In genomic region chr7:44853391-44853790, GRCh38 we compare ENCODE assay signal across 18 cellular contexts. TPM values are rescaled to one million over a fixed set of nuclear protein-coding genes. Genes with fewer than 3 reads are reported as not detected.
DNase-seq lines count a peak whose midpoint lies in the region; ATAC-seq, FAIRE-seq and TF ChIP-seq lines count a peak whose summit lies in the region.
"Had no signal": no experiment of that assay in that cellular context is flagged by ENCODE, and none has a peak within 500 bp of the region (broad histone marks: within the 10 kb centered on the region; RNA-seq: fewer than 3 reads in every experiment).

No MANE protein-coding gene starts in this region.

- peaks cover 14% of the 10 kb centered on the region for H3K36me3 Mint-ChIP-seq in stimulated activated effector memory CD8-positive, alpha-beta T cell treated with anti-CD3 and anti-CD28 coated beads, Interleukin-12 subunit alpha, Interleukin-12 subunit beta, amount 100 ng/mL, for 72 hours

- H3K4me2 ChIP-seq in HepG2 (ENCODE audit: low read depth, low read length) (no peak overlapping the region), mammary epithelial cell (ENCODE audit: insufficient read depth, low read depth, low read length) (no peak overlapping the region)
- H3K4me2 ChIP-seq: GM23338 had no signal

- no peak for TF ChIP-seq EP300 in HepG2 (IDR thresholded peaks at IDR 0.05; ENCODE audit: low read depth in 2 of 2, low read length in 2 of 2)
- no peak for TF ChIP-seq EP300 in HepG2 (CRISPR knock-in tag; IDR thresholded peaks at IDR 0.05; ENCODE audit: borderline replicate concordance)
- TF ChIP-seq EP300 in gastroesophageal sphincter (IDR thresholded peaks at IDR 0.05): no peak

- no peak overlapping the region for H3K4me3 Mint-ChIP-seq in stimulated activated effector memory CD8-positive, alpha-beta T cell treated with anti-CD3 and anti-CD28 coated beads, Interleukin-12 subunit alpha, Interleukin-12 subunit beta, amount 100 ng/mL, for 72 hours
- H3K4me3 Mint-ChIP-seq: B cell; GM23338; T-helper 1 cell treated with Interleukin-12 subunit alpha and Interleukin-12 subunit beta and Interleukin-4 antibody, amounts not matched to agents 30 μg/mL and 1 μg/mL, for 36 hours had no signal

- H3K9me3 ChIP-seq in HepG2 (ENCODE audit: low read length) (no peaks in the 10 kb centered on the region), right lobe of liver (no peaks in the 10 kb centered on the region), mammary epithelial cell (replicated peaks; ENCODE audit: insufficient read depth, low read length) (no peaks in the 10 kb centered on the region), aorta (ENCODE audit: control insufficient read depth, low read length) (no peaks in the 10 kb centered on the region), gastroesophageal sphincter (no peaks in the 10 kb centered on the region)
- H3K9me3 ChIP-seq: neutrophil, thyroid gland had no signal

- H3K27ac Mint-ChIP-seq in stimulated activated effector memory CD8-positive, alpha-beta T cell treated with anti-CD3 and anti-CD28 coated beads, Interleukin-12 subunit alpha, Interleukin-12 subunit beta, amount 100 ng/mL, for 72 hours: no peak overlapping the region
- H3K27ac Mint-ChIP-seq: B cell; GM23338; T-helper 1 cell treated with Interleukin-12 subunit alpha and Interleukin-12 subunit beta and Interleukin-4 antibody, amounts not matched to agents 30 μg/mL and 1 μg/mL, for 36 hours had no signal

- no peaks in the 10 kb centered on the region for H3K36me3 ChIP-seq in HepG2 (replicated peaks in 1 of 2; ENCODE audit: control insufficient read depth in 1 of 2, insufficient read depth in 2 of 2, low read length in 2 of 2)
- H3K36me3 ChIP-seq in right lobe of liver: no peaks in the 10 kb centered on the region
- no peaks in the 10 kb centered on the region for H3K36me3 ChIP-seq in mammary epithelial cell (ENCODE audit: insufficient read depth, low read length)
- H3K36me3 ChIP-seq in aorta (ENCODE audit: control insufficient read depth in 1 of 2, insufficient read depth in 2 of 2, low read length in 1 of 2): no peaks in the 10 kb centered on the region
- no peaks in the 10 kb centered on the region for H3K36me3 ChIP-seq in gastroesophageal sphincter
- H3K36me3 ChIP-seq: neutrophil, thyroid gland had no signal

- dilution Hi-C loops in mammary epithelial cell (cut with HindIII; ENCODE audit: low sequenced_read_pairs): no loop called here

- CTCF ChIA-PET in HepG2 (lab: Yijun Ruan, JAX; ENCODE audit: low intra/inter-chr PET ratio, low total read pairs): no interaction called here
- CTCF ChIA-PET in mammary epithelial cell (lab: Charles Lee; ENCODE audit: low non-redundant PET): no interaction called here

- H3K79me2 ChIP-seq in HepG2 (ENCODE audit: insufficient read depth, low read length) (no peaks in the 10 kb centered on the region), mammary epithelial cell (ENCODE audit: insufficient read depth, low read length) (no peaks in the 10 kb centered on the region)

- peaks cover 14% of the 10 kb centered on the region for H3K4me1 ChIP-seq in HepG2 (ENCODE audit: insufficient read depth, low read length)
- H3K4me1 ChIP-seq in right lobe of liver: no peaks in the 10 kb centered on the region
- H3K4me1 ChIP-seq in mammary epithelial cell (ENCODE audit: insufficient read depth, low read length): peaks cover 9% of the 10 kb centered on the region
- no peaks in the 10 kb centered on the region for H3K4me1 ChIP-seq in aorta (ENCODE audit: control insufficient read depth in 1 of 2, insufficient read depth in 2 of 2, low read length in 2 of 2)
- peaks cover 0 to 18% (median 0%) of the 10 kb centered on the region in 3 donors for H3K4me1 ChIP-seq in gastroesophageal sphincter

- ATAC-seq in HepG2: no peak
- no peak for ATAC-seq in right lobe of liver
- ATAC-seq in stimulated activated effector memory CD8-positive, alpha-beta T cell treated with anti-CD3 and anti-CD28 coated beads, Interleukin-12 subunit alpha, Interleukin-12 subunit beta, amount 100 ng/mL, for 72 hours: peak; percentile 80
- no peak for ATAC-seq in aorta (ENCODE audit: low FRiP score)
- no peak for ATAC-seq in gastroesophageal sphincter
- ATAC-seq: GM23338 had no signal

- FAIRE-seq in HepG2 (lab: Jason Lieb, UNC): no peak
- FAIRE-seq: D721Med had no signal

- WGBS in HepG2 (ENCODE audit: low lambda C conversion rate): 47% methylated on average over 3 of the region's 3 CpGs
- WGBS in right lobe of liver (ENCODE audit: insufficient coverage, low coverage, low lambda C conversion rate, missing lambda C conversion rate): 63% methylated on average over 1 of the region's 3 CpGs
- 78% methylated on average over 3 of the region's 3 CpGs for WGBS in mammary epithelial cell (ENCODE audit: low coverage, missing lambda C conversion rate)
- WGBS in lower leg skin, 2 donors: 90 to 91% methylated on average over 3 of the region's 3 CpGs
- WGBS in aorta, 2 donors: 79 to 84% methylated on average over 3 of the region's 3 CpGs
- WGBS in gastroesophageal sphincter (ENCODE audit: low coverage in 1 of 2), 2 donors: 80 to 92% methylated on average over 1 to 2 of the region's 3 CpGs

- TF ChIP-seq POLR2A in HepG2 (IDR thresholded peaks at IDR 0.05; ENCODE audit: insufficient read depth in 1 of 2, low read depth in 2 of 2, low read length in 2 of 2): no peak
- TF ChIP-seq POLR2A in right lobe of liver (IDR thresholded peaks at IDR 0.05): no peak
- TF ChIP-seq POLR2A in lower leg skin (IDR thresholded peaks at IDR 0.05): no peak
- TF ChIP-seq POLR2A in gastroesophageal sphincter (IDR thresholded peaks at IDR 0.05): no peak

- H3K9me3 Mint-ChIP-seq in stimulated activated effector memory CD8-positive, alpha-beta T cell treated with anti-CD3 and anti-CD28 coated beads, Interleukin-12 subunit alpha, Interleukin-12 subunit beta, amount 100 ng/mL, for 72 hours: no peaks in the 10 kb centered on the region
- H3K9me3 Mint-ChIP-seq: GM23338; T-helper 1 cell treated with Interleukin-12 subunit alpha and Interleukin-12 subunit beta and Interleukin-4 antibody, amounts not matched to agents 30 μg/mL and 1 μg/mL, for 36 hours had no signal

- H3K27me3 ChIP-seq in HepG2 (ENCODE audit: control insufficient read depth in 1 of 2, insufficient read depth in 2 of 2, low read length in 2 of 2) (no peaks in the 10 kb centered on the region), right lobe of liver (no peaks in the 10 kb centered on the region), mammary epithelial cell (ENCODE audit: insufficient read depth, low read length) (no peaks in the 10 kb centered on the region), aorta (ENCODE audit: control insufficient read depth in 1 of 2, insufficient read depth in 2 of 2, low read length in 1 of 2) (no peaks in the 10 kb centered on the region), gastroesophageal sphincter (no peaks in the 10 kb centered on the region)
- H3K27me3 ChIP-seq: neutrophil, thyroid gland had no signal

- in situ Hi-C loops in HepG2 (cut with HindIII; ENCODE audit: extremely low pct_ligation_motif_present, low pct_unique_long_range_greater_than_20kb) (loop anchor here (10.0 kb wide), 1 partner anchor 281 kb away; no protein-coding TSS in a partner anchor), mammary epithelial cell (cut with MboI; ENCODE audit: low sequenced_read_pairs in 2 of 2) (loop anchor here (10.0 kb wide), 1 partner anchor 281 kb away; no protein-coding TSS in a partner anchor)

- no peak overlapping the region for H3K27ac ChIP-seq in HepG2 (ENCODE audit: extremely low read length, insufficient read depth, low read length)
- H3K27ac ChIP-seq in right lobe of liver: no peak overlapping the region
- H3K27ac ChIP-seq in mammary epithelial cell (ENCODE audit: insufficient read depth, low read depth, low read length): no peak overlapping the region
- H3K27ac ChIP-seq in aorta (ENCODE audit: low read depth in 1 of 2, low read length in 2 of 2): no peak overlapping the region
- no peak overlapping the region for H3K27ac ChIP-seq in gastroesophageal sphincter
- H3K27ac ChIP-seq: neutrophil, thyroid gland had no signal

- H3K4me3 ChIP-seq in HepG2 (replicated peaks in 1 of 3; ENCODE audit: insufficient read depth in 1 of 3, low read depth in 2 of 3, low read length in 3 of 3) (no peak overlapping the region), right lobe of liver (no peak overlapping the region), mammary epithelial cell (replicated peaks in 1 of 3; ENCODE audit: insufficient read depth in 1 of 3, low read depth in 2 of 3, low read length in 3 of 3) (no peak overlapping the region), lower leg skin (ENCODE audit: low read depth, poor library complexity, severe bottlenecking) (no peak overlapping the region), aorta (ENCODE audit: low read length in 2 of 2) (no peak overlapping the region), gastroesophageal sphincter (no peak overlapping the region)
- H3K4me3 ChIP-seq: GM23338, thyroid gland had no signal

- no peak for TF ChIP-seq RAD21 in HepG2 (CRISPR knock-in tag; IDR thresholded peaks at IDR 0.05)

- H2AFZ ChIP-seq in HepG2 (ENCODE audit: low read length) (no peak overlapping the region), mammary epithelial cell (ENCODE audit: low read depth, low read length) (no peak overlapping the region)
- H2AFZ ChIP-seq: GM23338 had no signal

- TF ChIP-seq CTCF in HepG2 (CRISPR knock-in tag; IDR thresholded peaks at IDR 0.05): no peak
- TF ChIP-seq CTCF in right lobe of liver (IDR thresholded peaks at IDR 0.05): no peak
- TF ChIP-seq CTCF in mammary epithelial cell (conservative IDR thresholded peaks at IDR 0.05 in 1 of 2, IDR thresholded peaks at IDR 0.05 in 1 of 2; ENCODE audit: extremely low read depth in 1 of 2, insufficient read depth in 1 of 2, low read depth in 1 of 2, low read length in 2 of 2): no peak
- no peak for TF ChIP-seq CTCF in lower leg skin (IDR thresholded peaks at IDR 0.05)
- no peak for TF ChIP-seq CTCF in gastroesophageal sphincter (IDR thresholded peaks at IDR 0.05)

- intact Hi-C loops in HepG2 (cut with micrococcal nuclease; ENCODE audit: unreplicated experiment): no loop called here
- intact Hi-C loops in right lobe of liver (cut with DNase I): loop anchor here (10.0 kb wide), 2 partner anchors 71 to 281 kb away; no protein-coding TSS in a partner anchor
- intact Hi-C loops in mammary epithelial cell (cut with micrococcal nuclease): no loop called here
- intact Hi-C loops in lower leg skin (cut with DNase I; ENCODE audit: low total_unique reads): loop anchor here (10.0 kb wide), 2 partner anchors 71 to 281 kb away; no protein-coding TSS in a partner anchor
- intact Hi-C loops in aorta (cut with DNase I): no loop called here

- BruUV-seq in HepG2 (replicated peaks; lab: Mats Ljungman, UMichigan) (no TSS peak), mammary epithelial cell (replicated peaks; lab: Mats Ljungman, UMichigan) (no TSS peak)

- H3K4me1 Mint-ChIP-seq in stimulated activated effector memory CD8-positive, alpha-beta T cell treated with anti-CD3 and anti-CD28 coated beads, Interleukin-12 subunit alpha, Interleukin-12 subunit beta, amount 100 ng/mL, for 72 hours: peaks cover 16% of the 10 kb centered on the region

- POLR2A ChIA-PET in HepG2 (lab: Yijun Ruan, JAX): no interaction called here

- DNase-seq in HepG2 (ENCODE audit: low spot score) (no peak), right lobe of liver (no peak), NCI-H460 (ENCODE audit: extremely low read depth, low read depth) (peak; percentile 38), mammary epithelial cell (peak; percentile 76), lower leg skin (ENCODE audit: low spot score in 2 of 2) (no peak), aorta (no peak)
- no peak for DNase-seq in stimulated activated effector memory CD8-positive, alpha-beta T cell treated with anti-CD3 and anti-CD28 coated beads, Interleukin-12 subunit alpha, Interleukin-12 subunit beta, amount 100 ng/mL, for 72 hours (ENCODE audit: low spot score in 2 of 2)
- DNase-seq: activated effector memory CD4-positive, alpha-beta T cell treated with Interleukin-2 at 50 U/mL for 16 hours; NCI-H1930; NCI-H446; SIG-M5; thyroid gland had no signal

- H4K20me1 ChIP-seq in HepG2 (ENCODE audit: insufficient read depth, low read length): no peaks in the 10 kb centered on the region
- H4K20me1 ChIP-seq in mammary epithelial cell (ENCODE audit: insufficient read depth, low read length): no peaks in the 10 kb centered on the region

- H3K9ac ChIP-seq in HepG2 (ENCODE audit: insufficient read depth, low read depth, low read length) (no peak overlapping the region), mammary epithelial cell (ENCODE audit: insufficient read depth, low read length) (no peak overlapping the region)

RNA-seq across cellular contexts. Expression of gene H2AZ2, which starts 5.5 kb away (rescaled TPM):
- total RNA-seq in HepG2 (2016; rRNA removed; fragmentation: Illumina TruSeq; extraction: Trizol): 223 and 272 TPM in 2 replicates
- total RNA-seq in HepG2 (2016; cell fraction: cytosol; rRNA removed; fragmentation: Illumina TruSeq; extraction: Trizol; ENCODE audit: low read depth): 109 and 136 TPM in 2 replicates
- total RNA-seq in HepG2 (2016; cell fraction: insoluble cytoplasmic fraction; rRNA removed; fragmentation: Illumina TruSeq; extraction: Trizol): 225 and 261 TPM in 2 replicates
- total RNA-seq in HepG2 (2016; cell fraction: membrane; rRNA removed; fragmentation: Illumina TruSeq; extraction: Trizol): 214 and 217 TPM in 2 replicates
- total RNA-seq in HepG2 (2016; cell fraction: nucleus; rRNA removed; fragmentation: Illumina TruSeq; extraction: Trizol): 118 and 122 TPM in 2 replicates
- 93.2 and 121 TPM in 2 replicates for polyA plus RNA-seq in HepG2 (2011; rRNA removed)
- 110 and 123 TPM in 2 replicates for polyA plus RNA-seq in HepG2 (2011; cell fraction: cytosol; rRNA removed)
- 34.1 and 41.1 TPM in 2 replicates for polyA plus RNA-seq in HepG2 (2011; cell fraction: nucleus; rRNA removed)
- 101 and 124 TPM in 2 replicates for polyA plus RNA-seq in HepG2 (2012)
- 169 and 220 TPM in 2 replicates for polyA plus RNA-seq in HepG2 (2016; cell fraction: cytosol; fragmentation: Illumina TruSeq; extraction: Trizol; ENCODE audit: low read depth)
- 277 and 298 TPM in 2 replicates for polyA plus RNA-seq in HepG2 (2016; cell fraction: insoluble cytoplasmic fraction; fragmentation: Illumina TruSeq; extraction: Trizol; ENCODE audit: low read depth)
- 226 and 259 TPM in 2 replicates for polyA plus RNA-seq in HepG2 (2016; cell fraction: membrane; fragmentation: Illumina TruSeq; extraction: Trizol; ENCODE audit: low read depth)
- polyA plus RNA-seq in HepG2 (2016; cell fraction: nucleus; fragmentation: Illumina TruSeq; extraction: Trizol; ENCODE audit: insufficient read depth, low read depth): 188 and 191 TPM in 2 replicates
- polyA minus RNA-seq in HepG2 (2011; rRNA and poly(A)+ RNA removed; ENCODE audit: low replicate concordance): 67.1 and 192 TPM in 2 replicates
- 42.5 and 43.2 TPM in 2 replicates for polyA minus RNA-seq in HepG2 (2011; cell fraction: cytosol; rRNA and poly(A)+ RNA removed)
- polyA minus RNA-seq in HepG2 (2011; cell fraction: nucleus; rRNA and poly(A)+ RNA removed): 36.7 and 41.4 TPM in 2 replicates
- 10 to 100 TPM; 49.3 to 69.1 (median 60.9) TPM for total RNA-seq in right lobe of liver
- 194 and 220 TPM in 2 replicates for total RNA-seq in NCI-H460 (2014; rRNA removed; shearing (Covaris generic))
- polyA plus RNA-seq in NCI-H460 (2014; cell fraction: nucleus; rRNA removed): 199 and 234 TPM in 2 replicates
- 100 to 1,000 TPM in 1 of 2 donors, 10 to 100 TPM in 1; 48.3 to 116 TPM for total RNA-seq in mammary epithelial cell
- polyA plus RNA-seq in mammary epithelial cell: 142 TPM
- polyA minus RNA-seq in mammary epithelial cell: 91.6 TPM
- 10 to 100 TPM; 62.8 to 83.8 (median 70.1) TPM for total RNA-seq in lower leg skin
- 100 to 1,000 TPM; 129 to 139 TPM for total RNA-seq in aorta
- polyA plus RNA-seq in aorta: 100 to 1,000 TPM in 1 of 2 donors, 10 to 100 TPM in 1; 95.1 to 102 TPM
- 100 to 1,000 TPM; 207 to 242 (median 215) TPM for total RNA-seq in gastroesophageal sphincter

RNA-seq across cellular contexts. Expression of gene PURB, which starts 31.9 kb away (rescaled TPM):
- total RNA-seq in HepG2 (2016; rRNA removed; fragmentation: Illumina TruSeq; extraction: Trizol) (4.3 and 10.1 TPM in 2 replicates), right lobe of liver (1 to 10 TPM; 4.9 to 6.9 (median 6.7) TPM), mammary epithelial cell (10 to 100 TPM; 30.2 to 32.8 TPM), lower leg skin (10 to 100 TPM; 20.0 to 28.5 (median 26.8) TPM), aorta (10 to 100 TPM; 26.4 to 33.9 TPM), gastroesophageal sphincter (10 to 100 TPM; 35.0 to 54.3 (median 45.7) TPM)
- total RNA-seq in HepG2 (2016; cell fraction: cytosol; rRNA removed; fragmentation: Illumina TruSeq; extraction: Trizol; ENCODE audit: low read depth): 0.61 and 0.71 TPM in 2 replicates
- 4.3 and 10.1 TPM in 2 replicates for total RNA-seq in HepG2 (2016; cell fraction: insoluble cytoplasmic fraction; rRNA removed; fragmentation: Illumina TruSeq; extraction: Trizol)
- total RNA-seq in HepG2 (2016; cell fraction: membrane; rRNA removed; fragmentation: Illumina TruSeq; extraction: Trizol): 4.2 and 4.9 TPM in 2 replicates
- 9.4 and 9.7 TPM in 2 replicates for total RNA-seq in HepG2 (2016; cell fraction: nucleus; rRNA removed; fragmentation: Illumina TruSeq; extraction: Trizol)
- polyA plus RNA-seq in HepG2 (2011; rRNA removed) (2.3 and 2.7 TPM in 2 replicates), mammary epithelial cell (4.1 TPM), aorta (1 to 10 TPM; 7.9 to 8.8 TPM)
- polyA plus RNA-seq in HepG2 (2011; cell fraction: cytosol; rRNA removed): 1.0 and 1.7 TPM in 2 replicates
- polyA plus RNA-seq in HepG2 (2011; cell fraction: nucleus; rRNA removed): 2.3 and 3.8 TPM in 2 replicates
- polyA plus RNA-seq in HepG2 (2012): 6.1 and 7.3 TPM in 2 replicates
- polyA plus RNA-seq in HepG2 (2016; cell fraction: cytosol; fragmentation: Illumina TruSeq; extraction: Trizol; ENCODE audit: low read depth): 0.64 and 0.70 TPM in 2 replicates
- polyA plus RNA-seq in HepG2 (2016; cell fraction: insoluble cytoplasmic fraction; fragmentation: Illumina TruSeq; extraction: Trizol; ENCODE audit: low read depth): 9.2 and 9.5 TPM in 2 replicates
- 2.2 and 2.3 TPM in 2 replicates for polyA plus RNA-seq in HepG2 (2016; cell fraction: membrane; fragmentation: Illumina TruSeq; extraction: Trizol; ENCODE audit: low read depth)
- polyA plus RNA-seq in HepG2 (2016; cell fraction: nucleus; fragmentation: Illumina TruSeq; extraction: Trizol; ENCODE audit: insufficient read depth, low read depth): 14.1 and 14.9 TPM in 2 replicates
- 1.9 and 4.8 TPM in 2 replicates for polyA minus RNA-seq in HepG2 (2011; rRNA and poly(A)+ RNA removed; ENCODE audit: low replicate concordance)
- polyA minus RNA-seq in HepG2 (2011; cell fraction: cytosol; rRNA and poly(A)+ RNA removed): 4.7 and 5.6 TPM in 2 replicates
- 9.7 and 10.8 TPM in 2 replicates for polyA minus RNA-seq in HepG2 (2011; cell fraction: nucleus; rRNA and poly(A)+ RNA removed)
- total RNA-seq in NCI-H460 (2014; rRNA removed; shearing (Covaris generic)): 16.2 and 17.9 TPM in 2 replicates
- 22.9 and 29.4 TPM in 2 replicates for polyA plus RNA-seq in NCI-H460 (2014; cell fraction: nucleus; rRNA removed)
- polyA minus RNA-seq in mammary epithelial cell: 14.2 TPM

RNA-seq across cellular contexts. Expression of gene PPIA, which starts 56.9 kb away (rescaled TPM):
- total RNA-seq in HepG2 (2016; rRNA removed; fragmentation: Illumina TruSeq; extraction: Trizol): 2,268 and 3,314 TPM in 2 replicates
- total RNA-seq in HepG2 (2016; cell fraction: cytosol; rRNA removed; fragmentation: Illumina TruSeq; extraction: Trizol; ENCODE audit: low read depth): 754 and 802 TPM in 2 replicates
- total RNA-seq in HepG2 (2016; cell fraction: insoluble cytoplasmic fraction; rRNA removed; fragmentation: Illumina TruSeq; extraction: Trizol): 2,242 and 3,472 TPM in 2 replicates
- 997 and 1,006 TPM in 2 replicates for total RNA-seq in HepG2 (2016; cell fraction: membrane; rRNA removed; fragmentation: Illumina TruSeq; extraction: Trizol)
- 760 and 791 TPM in 2 replicates for total RNA-seq in HepG2 (2016; cell fraction: nucleus; rRNA removed; fragmentation: Illumina TruSeq; extraction: Trizol)
- 2,460 and 3,010 TPM in 2 replicates for polyA plus RNA-seq in HepG2 (2011; rRNA removed)
- 2,797 and 3,003 TPM in 2 replicates for polyA plus RNA-seq in HepG2 (2011; cell fraction: cytosol; rRNA removed)
- polyA plus RNA-seq in HepG2 (2011; cell fraction: nucleus; rRNA removed): 624 and 737 TPM in 2 replicates
- 1,687 and 1,874 TPM in 2 replicates for polyA plus RNA-seq in HepG2 (2012)
- polyA plus RNA-seq in HepG2 (2016; cell fraction: cytosol; fragmentation: Illumina TruSeq; extraction: Trizol; ENCODE audit: low read depth): 1,121 and 1,153 TPM in 2 replicates
- polyA plus RNA-seq in HepG2 (2016; cell fraction: insoluble cytoplasmic fraction; fragmentation: Illumina TruSeq; extraction: Trizol; ENCODE audit: low read depth): 3,894 and 4,262 TPM in 2 replicates
- polyA plus RNA-seq in HepG2 (2016; cell fraction: membrane; fragmentation: Illumina TruSeq; extraction: Trizol; ENCODE audit: low read depth): 1,143 and 1,145 TPM in 2 replicates
- 1,363 and 1,473 TPM in 2 replicates for polyA plus RNA-seq in HepG2 (2016; cell fraction: nucleus; fragmentation: Illumina TruSeq; extraction: Trizol; ENCODE audit: insufficient read depth, low read depth)
- polyA minus RNA-seq in HepG2 (2011; rRNA and poly(A)+ RNA removed; ENCODE audit: low replicate concordance): 700 and 1,641 TPM in 2 replicates
- 495 and 562 TPM in 2 replicates for polyA minus RNA-seq in HepG2 (2011; cell fraction: cytosol; rRNA and poly(A)+ RNA removed)
- 234 and 280 TPM in 2 replicates for polyA minus RNA-seq in HepG2 (2011; cell fraction: nucleus; rRNA and poly(A)+ RNA removed)
- total RNA-seq in right lobe of liver: 1,000 to 10,000 TPM in 2 of 6 experiments, 100 to 1,000 TPM in 4; 530 to 1,528 (median 637) TPM
- 4,126 and 4,272 TPM in 2 replicates for total RNA-seq in NCI-H460 (2014; rRNA removed; shearing (Covaris generic))
- polyA plus RNA-seq in NCI-H460 (2014; cell fraction: nucleus; rRNA removed): 2,201 and 4,057 TPM in 2 replicates
- total RNA-seq in mammary epithelial cell: 1,000 to 10,000 TPM; 1,812 to 2,252 TPM
- 7,269 TPM for polyA plus RNA-seq in mammary epithelial cell
- 2,221 TPM for polyA minus RNA-seq in mammary epithelial cell
- total RNA-seq in lower leg skin: 1,000 to 10,000 TPM; 1,809 to 2,568 (median 2,150) TPM
- total RNA-seq in aorta: 100 to 1,000 TPM; 729 to 835 TPM
- 1,000 to 10,000 TPM; 1,703 to 2,385 TPM for polyA plus RNA-seq in aorta
- total RNA-seq in gastroesophageal sphincter: 1,000 to 10,000 TPM; 1,097 to 2,167 (median 1,431) TPM

Comparison
In these comparisons a context has a peak if more than half of its experiments do, and no peak if none do; other contexts are left out.
1. intact Hi-C loops: an anchor here in right lobe of liver (10.0 kb wide) and lower leg skin (10.0 kb wide); none called in HepG2, mammary epithelial cell and aorta.
2. DNase-seq: peak in NCI-H460 (single experiment) and mammary epithelial cell (single experiment); none in HepG2 (single experiment), right lobe of liver (0 of 3), stimulated activated effector memory CD8-positive, alpha-beta T cell treated with anti-CD3 and anti-CD28 coated beads, Interleukin-12 subunit alpha, Interleukin-12 subunit beta, amount 100 ng/mL, for 72 hours (0 of 2), lower leg skin (0 of 2) and aorta (0 of 2).